Comparison of ENCODE assay signal across 16 cellular contexts in genomic region chr4:1296324-1297022, GRCh38. TPM values are rescaled to one million over a fixed set of nuclear protein-coding genes. Genes with fewer than 3 reads are reported as not detected.
DNase-seq lines count a peak whose midpoint lies in the region; ATAC-seq and TF ChIP-seq lines count a peak whose summit lies in the region.
"Had no signal": no experiment of that assay in that cellular context is flagged by ENCODE, and none has a peak within 500 bp of the region (broad histone marks: within the 10 kb centered on the region; RNA-seq: fewer than 3 reads in every experiment).

No MANE protein-coding gene starts in this region.

- DNase-seq in stimulated activated naive CD8-positive, alpha-beta T cell treated with anti-CD3 and anti-CD28 coated beads, Interleukin-15, Interleukin-2, amounts not matched to agents 100 U/mL and 50 U/mL, for 24 hours: no peak
- DNase-seq in naive thymus-derived CD8-positive, alpha-beta T cell: no peak
- no peak for DNase-seq in type B pancreatic cell (ENCODE audit: extremely low spot score, unreplicated experiment)
- DNase-seq in cortex of kidney (lab: John Stamatoyannopoulos, UW): no peak
- no peak for DNase-seq in NCI-H526 (lab: John Stamatoyannopoulos, UW)
- DNase-seq in NCI-H2107 (lab: John Stamatoyannopoulos, UW): no peak
- DNase-seq: Calu3; islet precursor cell; NCI-H1930; NCI-H748 treated with DMSO at 0.1 percent for 48 hours; retina; stimulated activated CD8-positive, alpha-beta memory T cell treated with anti-CD3 and anti-CD28 coated beads, Interleukin-4, amount 100 ng/mL, for 48 hours had no signal

- H3K27ac Mint-ChIP-seq in stimulated activated naive CD8-positive, alpha-beta T cell treated with anti-CD3 and anti-CD28 coated beads, Interleukin-15, Interleukin-2, amounts not matched to agents 100 ng/mL and 50 ng/mL, for 24 hours: peak overlapping the region; percentile 60
- H3K27ac Mint-ChIP-seq in dendritic cell treated with granulocyte-macrophage colony-stimulating factor and Interleukin-4, amounts not matched to agents 40 ng/mL and 50 ng/mL, for 4 days: peak overlapping the region; percentile 63
- peak overlapping the region in 8 of 10 donors; percentile 37 to 88 (median 70) for H3K27ac Mint-ChIP-seq in naive thymus-derived CD8-positive, alpha-beta T cell
- H3K27ac Mint-ChIP-seq in type B pancreatic cell: peak overlapping the region; percentile 81
- H3K27ac Mint-ChIP-seq: activated naive CD4-positive, alpha-beta T cell treated with anti-CD3 and anti-CD28 coated beads, Interleukin-2, amount 50 U/mL, for 24 hours had no signal

- POLR2A ChIA-PET in naive thymus-derived CD8-positive, alpha-beta T cell (lab: Charles Lee): no interaction called here

- H3K36me3 Mint-ChIP-seq in stimulated activated naive CD8-positive, alpha-beta T cell treated with anti-CD3 and anti-CD28 coated beads, Interleukin-15, Interleukin-2, amounts not matched to agents 100 ng/mL and 50 ng/mL, for 24 hours (ENCODE audit: low read depth): peaks cover 47% of the 10 kb centered on the region
- peaks cover 91% of the 10 kb centered on the region for H3K36me3 Mint-ChIP-seq in dendritic cell treated with granulocyte-macrophage colony-stimulating factor and Interleukin-4, amounts not matched to agents 40 ng/mL and 50 ng/mL, for 4 days (ENCODE audit: low read depth)
- H3K36me3 Mint-ChIP-seq in naive thymus-derived CD8-positive, alpha-beta T cell: peaks cover 0 to 48% (median 0%) of the 10 kb centered on the region in 3 donors
- peaks cover 15% of the 10 kb centered on the region for H3K36me3 Mint-ChIP-seq in type B pancreatic cell

- no peaks in the 10 kb centered on the region for H3K27me3 Mint-ChIP-seq in stimulated activated naive CD8-positive, alpha-beta T cell treated with anti-CD3 and anti-CD28 coated beads, Interleukin-15, Interleukin-2, amounts not matched to agents 100 ng/mL and 50 ng/mL, for 24 hours
- no peaks in the 10 kb centered on the region for H3K27me3 Mint-ChIP-seq in dendritic cell treated with granulocyte-macrophage colony-stimulating factor and Interleukin-4, amounts not matched to agents 40 ng/mL and 50 ng/mL, for 4 days
- no peaks in the 10 kb centered on the region for H3K27me3 Mint-ChIP-seq in naive thymus-derived CD8-positive, alpha-beta T cell
- no peaks in the 10 kb centered on the region for H3K27me3 Mint-ChIP-seq in type B pancreatic cell
- H3K27me3 Mint-ChIP-seq: activated naive CD4-positive, alpha-beta T cell treated with anti-CD3 and anti-CD28 coated beads, Interleukin-2, amount 50 U/mL, for 24 hours had no signal

- intact Hi-C loops in dendritic cell treated with granulocyte-macrophage colony-stimulating factor and Interleukin-4, amounts not matched to agents 40 ng/mL and 50 ng/mL, for 4 days (cut with micrococcal nuclease): no loop called here

- H3K4me1 Mint-ChIP-seq in stimulated activated naive CD8-positive, alpha-beta T cell treated with anti-CD3 and anti-CD28 coated beads, Interleukin-15, Interleukin-2, amounts not matched to agents 100 ng/mL and 50 ng/mL, for 24 hours (ENCODE audit: low read depth): peaks cover 69% of the 10 kb centered on the region
- peaks cover 89% of the 10 kb centered on the region for H3K4me1 Mint-ChIP-seq in dendritic cell treated with granulocyte-macrophage colony-stimulating factor and Interleukin-4, amounts not matched to agents 40 ng/mL and 50 ng/mL, for 4 days (ENCODE audit: low read depth)
- H3K4me1 Mint-ChIP-seq in naive thymus-derived CD8-positive, alpha-beta T cell: peaks cover 38 to 76% (median 71%) of the 10 kb centered on the region in 4 donors
- peaks cover 25% of the 10 kb centered on the region for H3K4me1 Mint-ChIP-seq in type B pancreatic cell (ENCODE audit: unreplicated experiment)

- H3K9me3 Mint-ChIP-seq in stimulated activated naive CD8-positive, alpha-beta T cell treated with anti-CD3 and anti-CD28 coated beads, Interleukin-15, Interleukin-2, amounts not matched to agents 100 ng/mL and 50 ng/mL, for 24 hours: no peaks in the 10 kb centered on the region
- no peaks in the 10 kb centered on the region for H3K9me3 Mint-ChIP-seq in dendritic cell treated with granulocyte-macrophage colony-stimulating factor and Interleukin-4, amounts not matched to agents 40 ng/mL and 50 ng/mL, for 4 days
- no peaks in the 10 kb centered on the region for H3K9me3 Mint-ChIP-seq in naive thymus-derived CD8-positive, alpha-beta T cell
- H3K9me3 Mint-ChIP-seq in type B pancreatic cell: no peaks in the 10 kb centered on the region
- H3K9me3 Mint-ChIP-seq: activated naive CD4-positive, alpha-beta T cell treated with anti-CD3 and anti-CD28 coated beads, Interleukin-2, amount 50 U/mL, for 24 hours had no signal

- no peak for TF ChIP-seq CTCF in type B pancreatic cell (conservative IDR thresholded peaks at IDR 0.05)

- ATAC-seq in stimulated activated naive CD8-positive, alpha-beta T cell treated with anti-CD3 and anti-CD28 coated beads, Interleukin-15, Interleukin-2, amounts not matched to agents 100 U/mL and 50 U/mL, for 24 hours: no peak
- ATAC-seq in naive thymus-derived CD8-positive, alpha-beta T cell: no peak
- ATAC-seq: Panc1 had no signal

- H3K4me3 Mint-ChIP-seq in stimulated activated naive CD8-positive, alpha-beta T cell treated with anti-CD3 and anti-CD28 coated beads, Interleukin-15, Interleukin-2, amounts not matched to agents 100 ng/mL and 50 ng/mL, for 24 hours: no peak overlapping the region
- no peak overlapping the region for H3K4me3 Mint-ChIP-seq in dendritic cell treated with granulocyte-macrophage colony-stimulating factor and Interleukin-4, amounts not matched to agents 40 ng/mL and 50 ng/mL, for 4 days
- H3K4me3 Mint-ChIP-seq in naive thymus-derived CD8-positive, alpha-beta T cell: peak overlapping the region in 4 of 10 donors; percentile 7 to 66 (median 30)
- peak overlapping the region; percentile 68 for H3K4me3 Mint-ChIP-seq in type B pancreatic cell
- H3K4me3 Mint-ChIP-seq: activated naive CD4-positive, alpha-beta T cell treated with anti-CD3 and anti-CD28 coated beads, Interleukin-2, amount 50 U/mL, for 24 hours had no signal

RNA-seq across cellular contexts. Expression of gene MAEA, which starts 6.8 kb away (rescaled TPM):
- 100 to 1,000 TPM; 107 to 112 TPM for total RNA-seq in naive thymus-derived CD8-positive, alpha-beta T cell
- polyA plus RNA-seq in naive thymus-derived CD8-positive, alpha-beta T cell: 10 to 100 TPM; 56.7 to 75.1 (median 59.2) TPM
- total RNA-seq in type B pancreatic cell (ENCODE audit: low replicate concordance): 81.5 and 98.7 TPM in 2 replicates

RNA-seq across cellular contexts. Expression of gene CTBP1, which starts 47.5 kb away (rescaled TPM):
- total RNA-seq in naive thymus-derived CD8-positive, alpha-beta T cell: 100 to 1,000 TPM; 189 to 193 TPM
- polyA plus RNA-seq in naive thymus-derived CD8-positive, alpha-beta T cell: 100 to 1,000 TPM in 1 of 3 donors, 10 to 100 TPM in 2; 51.0 to 104 (median 93.7) TPM
- 147 and 165 TPM in 2 replicates for total RNA-seq in type B pancreatic cell (ENCODE audit: low replicate concordance)

RNA-seq across cellular contexts. Expression of gene UVSSA, which starts 50.5 kb away (rescaled TPM):
- total RNA-seq in naive thymus-derived CD8-positive, alpha-beta T cell: 10 to 100 TPM; 39.4 to 39.5 TPM
- 1 to 10 TPM; 1.9 to 6.2 (median 2.4) TPM for polyA plus RNA-seq in naive thymus-derived CD8-positive, alpha-beta T cell
- total RNA-seq in type B pancreatic cell (ENCODE audit: low replicate concordance): 30.5 and 32.4 TPM in 2 replicates
